In genomic region chr15:62254137-62254934, GRCh38 we compare ENCODE assay signal across 8 cellular contexts.
DNase-seq lines count a peak whose midpoint lies in the region; ATAC-seq and TF ChIP-seq lines count a peak whose summit lies in the region.

No MANE protein-coding gene starts in this region.

- WGBS in endodermal cell (ENCODE audit: insufficient coverage in 1 of 2, insufficient read length in 1 of 2), 2 experiments = 63 to 90% methylated on average over 2 to 10 of the region's 11 CpGs

- no peaks in the 10 kb centered on the region for H3K27me3 ChIP-seq in endodermal cell (ENCODE audit: control insufficient read depth, insufficient read depth, low read length, poor library complexity, severe bottlenecking)
- H3K27me3 ChIP-seq in naive thymus-derived CD4-positive, alpha-beta T cell (ENCODE audit: control insufficient read depth in 2 of 2, insufficient read depth in 2 of 2, low read length in 2 of 2) = no peaks in the 10 kb centered on the region

- H3K27ac ChIP-seq in endodermal cell (ENCODE audit: low read depth, low read length) = no peak overlapping the region
- H3K27ac ChIP-seq in naive thymus-derived CD4-positive, alpha-beta T cell (ENCODE audit: low read depth, low read length) = no peak overlapping the region

- no peak overlapping the region for H3K9ac ChIP-seq in endodermal cell (ENCODE audit: extremely low read depth, low read length, poor library complexity, severe bottlenecking)

- H3K36me3 ChIP-seq in endodermal cell (ENCODE audit: control insufficient read depth, insufficient read depth, low read length) = no peaks in the 10 kb centered on the region
- H3K36me3 ChIP-seq in naive thymus-derived CD4-positive, alpha-beta T cell (ENCODE audit: control insufficient read depth in 2 of 3, insufficient read depth in 3 of 3, low read length in 3 of 3) = no peaks in the 10 kb centered on the region

- CTCF ChIA-PET in activated CD4-positive, alpha-beta memory T cell treated with anti-CD3 and anti-CD28 coated beads for 36 hours (lab: Charles Lee) = interaction anchor here (0.6 to 2.6 kb wide), 30 partner anchors 10 to 419 kb away, joined by 3 to 25 read pairs (median 4); partner anchors contain the start of gene C2CD4B
- CTCF ChIA-PET in naive thymus-derived CD4-positive, alpha-beta T cell (lab: Charles Lee) = interaction anchor here (0.6 kb wide), 2 partner anchors 28 to 62 kb away, joined by 3 read pairs; no protein-coding TSS in a partner anchor

- ATAC-seq in naive thymus-derived CD4-positive, alpha-beta T cell = peak; percentile 53
- no peak for ATAC-seq in HG03565 (IDR thresholded peaks at IDR 0.05; ENCODE audit: unreplicated experiment)

- no peak overlapping the region for H3K4me3 Mint-ChIP-seq in activated CD4-positive, alpha-beta memory T cell treated with anti-CD3 and anti-CD28 coated beads for 36 hours
- no peak overlapping the region for H3K4me3 Mint-ChIP-seq in endodermal cell
- H3K4me3 Mint-ChIP-seq in naive thymus-derived CD4-positive, alpha-beta T cell = no peak overlapping the region

- peaks cover 7% of the 10 kb centered on the region for H3K27me3 Mint-ChIP-seq in activated CD4-positive, alpha-beta memory T cell treated with anti-CD3 and anti-CD28 coated beads for 36 hours
- peaks cover 3% of the 10 kb centered on the region for H3K27me3 Mint-ChIP-seq in endodermal cell (ENCODE audit: insufficient read depth)
- peaks cover 0 to 29% (median 11%) of the 10 kb centered on the region in 5 donors for H3K27me3 Mint-ChIP-seq in naive thymus-derived CD4-positive, alpha-beta T cell

- no peaks in the 10 kb centered on the region for H3K4me1 ChIP-seq in endodermal cell (ENCODE audit: control insufficient read depth, insufficient read depth, low read length)
- no peaks in the 10 kb centered on the region for H3K4me1 ChIP-seq in naive thymus-derived CD4-positive, alpha-beta T cell (ENCODE audit: control insufficient read depth in 2 of 2, insufficient read depth in 2 of 2, low read length in 2 of 2)

- TF ChIP-seq CTCF in endodermal cell (conservative IDR thresholded peaks at IDR 0.05) = peak; percentile 89

- H3K9me3 Mint-ChIP-seq in activated CD4-positive, alpha-beta memory T cell treated with anti-CD3 and anti-CD28 coated beads for 36 hours = no peaks in the 10 kb centered on the region
- peaks cover 17% of the 10 kb centered on the region for H3K9me3 Mint-ChIP-seq in endodermal cell
- peaks cover 0 to 2% (median 0%) of the 10 kb centered on the region in 11 donors for H3K9me3 Mint-ChIP-seq in naive thymus-derived CD4-positive, alpha-beta T cell

- intact Hi-C loops in activated CD4-positive, alpha-beta memory T cell treated with anti-CD3 and anti-CD28 coated beads for 36 hours (cut with micrococcal nuclease) = loop anchor here (2.0 kb wide), 1 partner anchor 130 kb away; no protein-coding TSS in a partner anchor
- intact Hi-C loops in naive thymus-derived CD4-positive, alpha-beta T cell (cut with micrococcal nuclease) = loop anchor here in 1 of 2 donors (1.0 kb wide), 1 partner anchor 382 kb away; no protein-coding TSS in a partner anchor

- DNase-seq in NK-92 treated with Interleukin-12 subunit alpha and Interleukin-12 subunit beta, amount 100 ng/mL, for 24 hours (lab: John Stamatoyannopoulos, UW) = peak; percentile 39
- DNase-seq in NK-92 (lab: John Stamatoyannopoulos, UW; ENCODE audit: unreplicated experiment) (no peak), NCI-H2107 (lab: John Stamatoyannopoulos, UW) (peak; percentile 16), endodermal cell (peak; percentile 93)
- peak; percentile 79 for DNase-seq in activated CD4-positive, alpha-beta memory T cell treated with anti-CD3 and anti-CD28 coated beads for 36 hours
- peak; percentile 4 to 72 (median 23) for DNase-seq in naive thymus-derived CD4-positive, alpha-beta T cell
- peak in 4 of 6 experiments; percentile 5 to 24 (median 14) for DNase-seq in stimulated activated naive CD4-positive, alpha-beta T cell (lab: John Stamatoyannopoulos, UW)

- H3K9me3 ChIP-seq in endodermal cell (ENCODE audit: control insufficient read depth, low read length) = no peaks in the 10 kb centered on the region
- no peaks in the 10 kb centered on the region for H3K9me3 ChIP-seq in naive thymus-derived CD4-positive, alpha-beta T cell (ENCODE audit: control insufficient read depth in 2 of 3, low read length in 3 of 3)

- no peaks in the 10 kb centered on the region for H3K4me1 Mint-ChIP-seq in activated CD4-positive, alpha-beta memory T cell treated with anti-CD3 and anti-CD28 coated beads for 36 hours (ENCODE audit: low read depth)
- H3K4me1 Mint-ChIP-seq in endodermal cell = peaks cover 2% of the 10 kb centered on the region
- no peaks in the 10 kb centered on the region for H3K4me1 Mint-ChIP-seq in naive thymus-derived CD4-positive, alpha-beta T cell

- H3K27ac Mint-ChIP-seq in activated CD4-positive, alpha-beta memory T cell treated with anti-CD3 and anti-CD28 coated beads for 36 hours = no peak overlapping the region
- H3K27ac Mint-ChIP-seq in endodermal cell = no peak overlapping the region
- H3K27ac Mint-ChIP-seq in naive thymus-derived CD4-positive, alpha-beta T cell = no peak overlapping the region

- H3K4me3 ChIP-seq in endodermal cell (ENCODE audit: low read length) = no peak overlapping the region
- H3K4me3 ChIP-seq in naive thymus-derived CD4-positive, alpha-beta T cell (ENCODE audit: low read length) = no peak overlapping the region

- POLR2A ChIA-PET in activated CD4-positive, alpha-beta memory T cell treated with anti-CD3 and anti-CD28 coated beads for 36 hours (lab: Charles Lee) = no interaction called here
- POLR2A ChIA-PET in naive thymus-derived CD4-positive, alpha-beta T cell (lab: Charles Lee) = no interaction called here

- H3K36me3 Mint-ChIP-seq in activated CD4-positive, alpha-beta memory T cell treated with anti-CD3 and anti-CD28 coated beads for 36 hours = no peaks in the 10 kb centered on the region
- H3K36me3 Mint-ChIP-seq in endodermal cell (ENCODE audit: low read depth) = no peaks in the 10 kb centered on the region
- H3K36me3 Mint-ChIP-seq in naive thymus-derived CD4-positive, alpha-beta T cell = no peaks in the 10 kb centered on the region
